26 cellular contexts compared by ENCODE assay signal in genomic region chr5:36721664-36722063, GRCh38.
"Had no signal": no experiment of that assay in that cellular context is flagged by ENCODE, and none has a peak within 500 bp of the region (broad histone marks: within the 10 kb centered on the region; RNA-seq: fewer than 3 reads in every experiment).

No MANE protein-coding gene starts in this region.

- H3K9me3 Mint-ChIP-seq: activated CD8-positive, alpha-beta T cell treated with anti-CD3 and anti-CD28 coated beads for 36 hours; activated naive CD4-positive, alpha-beta T cell treated with anti-CD3 and anti-CD28 coated beads, Interleukin-2, amount 10 ng/mL, durations not matched to agents 7 days and 5 days; activated T-helper 2 cell treated with anti-CD3 and anti-CD28 coated beads, Interferon-gamma antibody, Interleukin-2, Interleukin-4, amounts not matched to agents 10 μg/mL and 5 μg/mL and 100 μg/mL, durations not matched to agents 14 hours and 24 hours and 36 hours had no signal

- H3K27me3 Mint-ChIP-seq: activated CD4-positive, alpha-beta T cell treated with anti-CD3 and anti-CD28 coated beads for 36 hours; activated naive CD8-positive, alpha-beta T cell treated with anti-CD3 and anti-CD28 coated beads for 36 hours had no signal

- H3K36me3 Mint-ChIP-seq: activated naive CD4-positive, alpha-beta T cell treated with anti-CD3 and anti-CD28 coated beads, Interleukin-2, amount 10 ng/mL, durations not matched to agents 7 days and 5 days had no signal

- H3K4me3 Mint-ChIP-seq: activated CD4-positive, alpha-beta T cell treated with anti-CD3 and anti-CD28 coated beads for 36 hours; activated CD8-positive, alpha-beta T cell treated with anti-CD3 and anti-CD28 coated beads for 36 hours; activated naive CD4-positive, alpha-beta T cell treated with anti-CD3 and anti-CD28 coated beads, Interleukin-2, amount 10 ng/mL, durations not matched to agents 7 days and 5 days; activated naive CD8-positive, alpha-beta T cell treated with anti-CD3 and anti-CD28 coated beads for 36 hours; activated T-cell treated with anti-CD3 and anti-CD28 coated beads, Interleukin-2, amount 50 U/mL, for 72 hours had no signal

- ATAC-seq: activated CD4-positive, alpha-beta T cell treated with anti-CD3 and anti-CD28 coated beads for 36 hours; activated CD8-positive, alpha-beta T cell treated with anti-CD3 and anti-CD28 coated beads for 36 hours; activated T-cell treated with anti-CD3 and anti-CD28 coated beads, Interleukin-2, amount 50 U/mL, for 72 hours; PC-3 had no signal

- DNase-seq: activated CD4-positive, alpha-beta T cell treated with anti-CD3 and anti-CD28 coated beads for 36 hours; activated CD4-positive, alpha-beta T cell treated with anti-CD3 and anti-CD28 coated beads, Interleukin-2, amount 50 U/mL, for 1 hour; activated CD8-positive, alpha-beta memory T cell treated with anti-CD3 and anti-CD28 coated beads, Interleukin-2, amount 50 U/mL, for 4 hours; activated CD8-positive, alpha-beta T cell treated with anti-CD3 and anti-CD28 coated beads for 36 hours; activated gamma-delta T cell treated with Interleukin-2 at 50 U/mL for 16 hours; activated naive CD4-positive, alpha-beta T cell treated with anti-CD3 and anti-CD28 coated beads, Interleukin-2, amount 10 ng/mL, durations not matched to agents 7 days and 5 days; activated naive CD8-positive, alpha-beta T cell treated with anti-CD3 and anti-CD28 coated beads for 36 hours; activated T-cell treated with anti-CD3 and anti-CD28 coated beads, Interleukin-2, amount 50 U/mL, for 72 hours; brain microvascular endothelial cell; KBM-7; MV-4-11; NCI-H1105; NCI-H1436; NCI-H1694 treated with DMSO at 0.1 percent for 48 hours; NCI-H2029 treated with DMSO at 0.1 percent for 48 hours; NCI-H345; NCI-H510A; NCI-H526 treated with DMSO at 0.1 percent for 48 hours; NCI-H82; NK-92 treated with Interleukin-12 subunit alpha and Interleukin-12 subunit beta, amount 100 ng/mL, for 24 hours; PC-3; SIG-M5; T-helper 1 cell had no signal

- H3K27ac ChIP-seq: brain microvascular endothelial cell, cardiac muscle cell, VCaP had no signal

- H3K27ac Mint-ChIP-seq: activated CD4-positive, alpha-beta T cell treated with anti-CD3 and anti-CD28 coated beads for 36 hours; activated CD8-positive, alpha-beta T cell treated with anti-CD3 and anti-CD28 coated beads for 36 hours; activated naive CD4-positive, alpha-beta T cell treated with anti-CD3 and anti-CD28 coated beads, Interleukin-2, amount 10 ng/mL, durations not matched to agents 7 days and 5 days; activated naive CD8-positive, alpha-beta T cell treated with anti-CD3 and anti-CD28 coated beads for 36 hours; activated T-cell treated with anti-CD3 and anti-CD28 coated beads, Interleukin-2, amount 50 U/mL, for 72 hours; activated T-helper 2 cell treated with anti-CD3 and anti-CD28 coated beads, Interferon-gamma antibody, Interleukin-2, Interleukin-4, amounts not matched to agents 10 μg/mL and 5 μg/mL and 100 μg/mL, durations not matched to agents 14 hours and 24 hours and 36 hours had no signal

- H3K27me3 ChIP-seq: cardiac muscle cell had no signal

- H3K4me3 ChIP-seq: cardiac muscle cell had no signal

- H3K36me3 ChIP-seq: brain microvascular endothelial cell, cardiac muscle cell had no signal
